Comparison of ENCODE assay signal across 34 cellular contexts in the genomic region with DNA sequence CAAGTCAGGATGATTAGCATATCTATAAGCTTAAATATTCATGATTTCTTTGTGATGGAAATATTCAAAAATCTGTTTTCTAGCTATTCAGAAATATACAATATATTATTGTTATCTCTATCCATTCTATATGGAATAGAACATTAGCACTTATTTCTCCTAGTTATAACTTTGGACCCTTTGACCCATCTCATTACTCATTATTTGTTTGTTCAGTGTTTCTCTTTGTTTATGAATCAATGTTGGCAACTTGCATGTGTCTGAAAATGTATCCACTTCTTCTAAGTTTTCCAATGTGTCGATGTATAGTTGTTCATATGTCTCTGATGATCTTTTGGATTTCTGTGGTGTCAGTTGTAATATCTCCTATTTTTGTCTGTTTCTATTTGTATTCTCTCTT.
"Had no signal": no experiment of that assay in that cellular context is flagged by ENCODE, and none has a peak within 500 bp of the region (broad histone marks: within the 10 kb centered on the region; RNA-seq: fewer than 3 reads in every experiment).

No MANE protein-coding gene starts in this region.

- DNase-seq: Karpas-422, Kasumi-1, MG63, MM.1S, MV-4-11, NCI-H1048, NCI-H1092, NCI-H1092 treated with DMSO at 0.1 percent for 48 hours, NCI-H1105, NCI-H1105 treated with DMSO at 0.1 percent for 48 hours, NCI-H1417, NCI-H1417 treated with DMSO at 0.1 percent for 48 hours, NCI-H1436, NCI-H1436 treated with DMSO at 0.1 percent for 48 hours, NCI-H146, NCI-H1694, NCI-H1694 treated with DMSO at 0.1 percent for 48 hours, NCI-H187, NCI-H187 treated with DMSO at 0.1 percent for 48 hours, NCI-H1930, NCI-H2029, NCI-H2029 treated with DMSO at 0.1 percent for 48 hours, NCI-H2081, NCI-H2081 treated with DMSO at 0.1 percent for 48 hours, NCI-H2107, NCI-H2171, NCI-H2171 treated with DMSO at 0.1 percent for 48 hours, NCI-H2227 treated with DMSO at 0.1 percent for 48 hours, NCI-H226, NCI-H345, NCI-H446, NCI-H446 treated with DMSO at 0.1 percent for 48 hours, NCI-H510A, NCI-H510A treated with DMSO at 0.1 percent for 48 hours had no signal

- H3K9me3 ChIP-seq: MG63 had no signal

- H3K36me3 ChIP-seq: MG63 had no signal

- H3K4me3 ChIP-seq: MG63 had no signal

- H3K27me3 ChIP-seq: MG63 had no signal
